ENCODE assay signal across 13 cellular contexts in the genomic region with DNA sequence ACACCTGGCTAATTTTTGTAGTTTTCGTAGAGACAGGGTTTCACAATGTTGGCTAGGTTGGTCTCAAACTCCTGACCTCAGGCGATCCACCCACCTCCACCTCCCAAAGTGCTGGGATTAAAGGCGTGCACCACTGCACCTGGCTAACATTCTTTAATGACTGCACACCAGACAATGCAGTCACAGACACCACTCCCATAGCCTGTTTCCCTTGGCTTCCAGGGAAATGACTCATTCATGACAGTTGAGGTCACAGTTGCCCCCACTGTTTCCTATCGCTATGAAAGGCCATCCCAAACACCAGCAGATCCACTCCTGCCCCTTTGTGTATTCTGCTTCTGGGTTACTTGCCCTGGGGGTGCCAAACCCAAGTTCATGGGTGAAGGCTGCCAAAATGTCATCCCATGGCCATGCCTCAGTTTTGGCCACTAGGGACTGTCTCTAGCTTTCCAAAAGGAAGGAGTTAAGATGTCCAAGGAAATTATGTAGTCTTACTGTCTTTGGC. TPM values are rescaled to one million over a fixed set of nuclear protein-coding genes. Genes with fewer than 3 reads are reported as not detected.
DNase-seq lines count a peak whose midpoint lies in the region; ATAC-seq and TF ChIP-seq lines count a peak whose summit lies in the region.
"Had no signal": no experiment of that assay in that cellular context is flagged by ENCODE, and none has a peak within 500 bp of the region (broad histone marks: within the 10 kb centered on the region; RNA-seq: fewer than 3 reads in every experiment).

No MANE protein-coding gene starts in this region.

- peaks cover 58% of the 10 kb centered on the region for H3K4me1 Mint-ChIP-seq in HFFc6 (ENCODE audit: low read depth)
- H3K4me1 Mint-ChIP-seq in WTC11, result peaks cover 38% of the 10 kb centered on the region
- H3K4me1 Mint-ChIP-seq in glutamatergic neuron (ENCODE audit: low read depth, unreplicated experiment), result peaks cover 6% of the 10 kb centered on the region

- TF ChIP-seq CTCF in HFFc6 (IDR thresholded peaks at IDR 0.05), result peak; percentile 70
- no peak for TF ChIP-seq CTCF in WTC11 (IDR thresholded peaks at IDR 0.05)
- TF ChIP-seq CTCF in kidney epithelial cell (IDR thresholded peaks at IDR 0.05; ENCODE audit: insufficient read depth, low read length, poor library complexity, severe bottlenecking), result no peak
- TF ChIP-seq CTCF in glutamatergic neuron (IDR thresholded peaks at IDR 0.05; ENCODE audit: partially characterized antibody, unreplicated experiment), result no peak

- H3K4me3 ChIP-seq in kidney epithelial cell (ENCODE audit: low read depth, low read length), result no peak overlapping the region
- H3K4me3 ChIP-seq: HAP-1 had no signal

- CTCF ChIA-PET in WTC11 (lab: Charles Lee), result interaction anchor here (0.6 to 1.3 kb wide), 3 partner anchors 9 to 205 kb away, joined by 3 read pairs; no protein-coding TSS in a partner anchor

- POLR2A ChIA-PET in WTC11 (lab: Charles Lee), result no interaction called here

- no peaks in the 10 kb centered on the region for H3K27me3 ChIP-seq in kidney epithelial cell (ENCODE audit: control insufficient read depth, insufficient read depth, low read length)

- H3K4me3 Mint-ChIP-seq in HFFc6 (no peak overlapping the region), WTC11 (no peak overlapping the region), glutamatergic neuron (ENCODE audit: unreplicated experiment) (no peak overlapping the region)
- H3K4me3 Mint-ChIP-seq: effector memory CD8-positive, alpha-beta T cell had no signal

- peak; percentile 67 for DNase-seq in AG08395 (ENCODE audit: low spot score)
- DNase-seq in HFFc6, result peak; percentile 67
- DNase-seq in WTC11 (ENCODE audit: low spot score), result no peak
- peak; percentile 92 for DNase-seq in kidney epithelial cell (ENCODE audit: low read depth)
- no peak for DNase-seq in glutamatergic neuron
- DNase-seq: effector memory CD8-positive, alpha-beta T cell; GDM1; NCI-H2081 had no signal

- H3K27ac Mint-ChIP-seq in HFFc6 (peak overlapping the region; percentile 59), WTC11 (peak overlapping the region; percentile 78), glutamatergic neuron (ENCODE audit: unreplicated experiment) (no peak overlapping the region)

- H3K9me3 Mint-ChIP-seq in HFFc6 (no peaks in the 10 kb centered on the region), WTC11 (no peaks in the 10 kb centered on the region), glutamatergic neuron (ENCODE audit: unreplicated experiment) (peaks cover 2% of the 10 kb centered on the region)
- H3K9me3 Mint-ChIP-seq: effector memory CD8-positive, alpha-beta T cell had no signal

- no peaks in the 10 kb centered on the region for H3K36me3 ChIP-seq in kidney epithelial cell (ENCODE audit: control insufficient read depth, insufficient read depth, low read length)
- H3K36me3 ChIP-seq: HAP-1 had no signal

- H3K36me3 Mint-ChIP-seq in HFFc6 (ENCODE audit: low read depth) (no peaks in the 10 kb centered on the region), WTC11 (no peaks in the 10 kb centered on the region; the same call in 1 of the 2 replicates), glutamatergic neuron (ENCODE audit: unreplicated experiment) (peaks cover 12% of the 10 kb centered on the region)

- H3K27me3 Mint-ChIP-seq in HFFc6 (ENCODE audit: insufficient read depth), result peaks cover 6% of the 10 kb centered on the region
- no peaks in the 10 kb centered on the region for H3K27me3 Mint-ChIP-seq in WTC11 (ENCODE audit: low read depth)
- H3K27me3 Mint-ChIP-seq in glutamatergic neuron (ENCODE audit: unreplicated experiment), result peaks cover 2% of the 10 kb centered on the region

- ATAC-seq in WTC11 (no peak; the same call in 1 of the 2 replicates), HG03457 (IDR thresholded peaks at IDR 0.05; ENCODE audit: unreplicated experiment) (no peak), HG02588 (IDR thresholded peaks at IDR 0.05; ENCODE audit: unreplicated experiment) (no peak), HG03520 (IDR thresholded peaks at IDR 0.05; ENCODE audit: unreplicated experiment) (no peak)
- ATAC-seq: activated CD4-positive, CD25-positive, alpha-beta regulatory T cell treated with anti-CD3 and anti-CD28 coated beads, Interleukin-2, amount 50 U/mL, for 24 hours; effector memory CD8-positive, alpha-beta T cell had no signal

TF ChIP-seq in WTC11, 78 proteins besides CTCF, POLR2A, EP300 and RAD21 (continues in another document):
- TF ChIP-seq, protein P1, sequence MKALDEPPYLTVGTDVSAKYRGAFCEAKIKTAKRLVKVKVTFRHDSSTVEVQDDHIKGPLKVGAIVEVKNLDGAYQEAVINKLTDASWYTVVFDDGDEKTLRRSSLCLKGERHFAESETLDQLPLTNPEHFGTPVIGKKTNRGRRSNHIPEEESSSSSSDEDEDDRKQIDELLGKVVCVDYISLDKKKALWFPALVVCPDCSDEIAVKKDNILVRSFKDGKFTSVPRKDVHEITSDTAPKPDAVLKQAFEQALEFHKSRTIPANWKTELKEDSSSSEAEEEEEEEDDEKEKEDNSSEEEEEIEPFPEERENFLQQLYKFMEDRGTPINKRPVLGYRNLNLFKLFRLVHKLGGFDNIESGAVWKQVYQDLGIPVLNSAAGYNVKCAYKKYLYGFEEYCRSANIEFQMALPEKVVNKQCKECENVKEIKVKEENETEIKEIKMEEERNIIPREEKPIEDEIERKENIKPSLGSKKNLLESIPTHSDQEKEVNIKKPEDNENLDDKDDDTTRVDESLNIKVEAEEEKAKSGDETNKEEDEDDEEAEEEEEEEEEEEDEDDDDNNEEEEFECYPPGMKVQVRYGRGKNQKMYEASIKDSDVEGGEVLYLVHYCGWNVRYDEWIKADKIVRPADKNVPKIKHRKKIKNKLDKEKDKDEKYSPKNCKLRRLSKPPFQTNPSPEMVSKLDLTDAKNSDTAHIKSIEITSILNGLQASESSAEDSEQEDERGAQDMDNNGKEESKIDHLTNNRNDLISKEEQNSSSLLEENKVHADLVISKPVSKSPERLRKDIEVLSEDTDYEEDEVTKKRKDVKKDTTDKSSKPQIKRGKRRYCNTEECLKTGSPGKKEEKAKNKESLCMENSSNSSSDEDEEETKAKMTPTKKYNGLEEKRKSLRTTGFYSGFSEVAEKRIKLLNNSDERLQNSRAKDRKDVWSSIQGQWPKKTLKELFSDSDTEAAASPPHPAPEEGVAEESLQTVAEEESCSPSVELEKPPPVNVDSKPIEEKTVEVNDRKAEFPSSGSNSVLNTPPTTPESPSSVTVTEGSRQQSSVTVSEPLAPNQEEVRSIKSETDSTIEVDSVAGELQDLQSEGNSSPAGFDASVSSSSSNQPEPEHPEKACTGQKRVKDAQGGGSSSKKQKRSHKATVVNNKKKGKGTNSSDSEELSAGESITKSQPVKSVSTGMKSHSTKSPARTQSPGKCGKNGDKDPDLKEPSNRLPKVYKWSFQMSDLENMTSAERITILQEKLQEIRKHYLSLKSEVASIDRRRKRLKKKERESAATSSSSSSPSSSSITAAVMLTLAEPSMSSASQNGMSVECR (CRISPR knock-in tag; IDR thresholded peaks at IDR 0.05; ENCODE audit: borderline replicate concordance), result no peak
- no peak for TF ChIP-seq KAT7 (CRISPR knock-in tag; IDR thresholded peaks at IDR 0.05; ENCODE audit: borderline replicate concordance)
- TF ChIP-seq, protein P2, sequence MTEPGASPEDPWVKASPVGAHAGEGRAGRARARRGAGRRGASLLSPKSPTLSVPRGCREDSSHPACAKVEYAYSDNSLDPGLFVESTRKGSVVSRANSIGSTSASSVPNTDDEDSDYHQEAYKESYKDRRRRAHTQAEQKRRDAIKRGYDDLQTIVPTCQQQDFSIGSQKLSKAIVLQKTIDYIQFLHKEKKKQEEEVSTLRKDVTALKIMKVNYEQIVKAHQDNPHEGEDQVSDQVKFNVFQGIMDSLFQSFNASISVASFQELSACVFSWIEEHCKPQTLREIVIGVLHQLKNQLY (CRISPR knock-in tag; IDR thresholded peaks at IDR 0.05), result no peak
- TF ChIP-seq, protein P3, sequence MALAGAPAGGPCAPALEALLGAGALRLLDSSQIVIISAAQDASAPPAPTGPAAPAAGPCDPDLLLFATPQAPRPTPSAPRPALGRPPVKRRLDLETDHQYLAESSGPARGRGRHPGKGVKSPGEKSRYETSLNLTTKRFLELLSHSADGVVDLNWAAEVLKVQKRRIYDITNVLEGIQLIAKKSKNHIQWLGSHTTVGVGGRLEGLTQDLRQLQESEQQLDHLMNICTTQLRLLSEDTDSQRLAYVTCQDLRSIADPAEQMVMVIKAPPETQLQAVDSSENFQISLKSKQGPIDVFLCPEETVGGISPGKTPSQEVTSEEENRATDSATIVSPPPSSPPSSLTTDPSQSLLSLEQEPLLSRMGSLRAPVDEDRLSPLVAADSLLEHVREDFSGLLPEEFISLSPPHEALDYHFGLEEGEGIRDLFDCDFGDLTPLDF (CRISPR knock-in tag; IDR thresholded peaks at IDR 0.05), result no peak
- TF ChIP-seq CREB1 (CRISPR knock-in tag; IDR thresholded peaks at IDR 0.05), result no peak
- TF ChIP-seq, protein P4, sequence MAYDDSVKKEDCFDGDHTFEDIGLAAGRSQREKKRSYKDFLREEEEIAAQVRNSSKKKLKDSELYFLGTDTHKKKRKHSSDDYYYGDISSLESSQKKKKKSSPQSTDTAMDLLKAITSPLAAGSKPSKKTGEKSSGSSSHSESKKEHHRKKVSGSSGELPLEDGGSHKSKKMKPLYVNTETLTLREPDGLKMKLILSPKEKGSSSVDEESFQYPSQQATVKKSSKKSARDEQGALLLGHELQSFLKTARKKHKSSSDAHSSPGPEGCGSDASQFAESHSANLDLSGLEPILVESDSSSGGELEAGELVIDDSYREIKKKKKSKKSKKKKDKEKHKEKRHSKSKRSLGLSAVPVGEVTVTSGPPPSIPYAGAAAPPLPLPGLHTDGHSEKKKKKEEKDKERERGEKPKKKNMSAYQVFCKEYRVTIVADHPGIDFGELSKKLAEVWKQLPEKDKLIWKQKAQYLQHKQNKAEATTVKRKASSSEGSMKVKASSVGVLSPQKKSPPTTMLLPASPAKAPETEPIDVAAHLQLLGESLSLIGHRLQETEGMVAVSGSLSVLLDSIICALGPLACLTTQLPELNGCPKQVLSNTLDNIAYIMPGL (CRISPR knock-in tag; IDR thresholded peaks at IDR 0.05), result no peak
- TF ChIP-seq MYBL2 (CRISPR knock-in tag; IDR thresholded peaks at IDR 0.05), result no peak

RNA-seq across cellular contexts. Expression of a gene that starts 8.7 kb away (rescaled TPM):
- 10 to 100 TPM; 30.9 to 33.7 (median 32.5) TPM for total RNA-seq in HFFc6 (2021; fragmentation: NEBNext Ultra II Directional; extraction: Animal tissue kit (Norgen Biotek cat#: 25700))
- total RNA-seq in WTC11 (2021) (34.1 to 37.2 TPM (median 35.5 TPM) in 3 replicates), kidney epithelial cell (95.4 and 96.9 TPM in 2 replicates), glutamatergic neuron (ENCODE audit: unreplicated experiment) (56.1 TPM)

RNA-seq across cellular contexts. Expression of a gene that starts 48.2 kb away (rescaled TPM):
- total RNA-seq in HFFc6 (2021; fragmentation: NEBNext Ultra II Directional; extraction: Animal tissue kit (Norgen Biotek cat#: 25700)), result 10 to 100 TPM; 23.5 to 28.2 (median 26.0) TPM
- total RNA-seq in WTC11 (2021) (26.4 to 30.6 TPM (median 29.1 TPM) in 3 replicates), kidney epithelial cell (23.5 and 26.6 TPM in 2 replicates), glutamatergic neuron (ENCODE audit: unreplicated experiment) (31.8 TPM)

Comparison
In these comparisons a context has a peak if more than half of its experiments do, and no peak if none do; other contexts are left out.
1. DNase-seq: peak in AG08395 (single experiment), HFFc6 (single experiment) and kidney epithelial cell (single experiment); none in WTC11 (single experiment) and glutamatergic neuron (single experiment).